In the genomic region with DNA sequence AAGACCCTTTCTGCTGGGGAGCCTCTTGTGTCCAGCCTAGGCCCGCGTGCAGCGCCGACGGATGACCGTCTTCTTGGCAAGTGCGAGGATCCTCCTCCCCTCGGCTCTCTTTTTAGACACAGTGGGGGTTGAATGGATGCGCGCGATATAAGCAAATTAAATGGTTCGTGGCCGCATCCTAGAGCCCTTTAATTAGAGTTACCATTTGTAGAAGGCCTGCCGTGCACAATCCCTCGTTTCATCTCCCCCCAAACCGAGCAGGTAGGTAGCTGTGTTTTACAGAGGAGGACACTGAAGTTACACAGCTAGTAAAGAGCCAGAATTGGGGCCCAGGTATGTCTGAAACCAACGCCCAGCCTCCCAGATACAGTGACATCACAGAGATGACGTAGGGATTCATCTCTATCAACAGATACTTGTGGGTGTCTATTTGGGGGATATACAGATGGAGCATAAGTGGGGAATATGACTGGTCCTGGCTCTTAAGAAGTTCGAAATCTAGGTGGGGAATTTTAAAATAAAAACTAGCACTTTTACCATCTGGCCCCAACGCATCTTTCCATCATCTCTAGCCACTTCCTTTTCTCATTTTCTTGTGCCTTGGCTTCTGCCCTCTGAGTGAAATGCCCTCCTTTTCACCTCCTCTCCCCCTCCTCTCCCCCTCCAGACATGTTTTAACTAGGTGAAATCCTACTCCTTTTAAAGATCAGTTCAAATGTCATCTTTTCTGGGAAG, we compare ENCODE assay signal across 8 cellular contexts. TPM values are rescaled to one million over a fixed set of nuclear protein-coding genes. Genes with fewer than 3 reads are reported as not detected.
DNase-seq lines count a peak whose midpoint lies in the region; ATAC-seq lines count a peak whose summit lies in the region.

No MANE protein-coding gene starts in this region.

- H3K27me3 ChIP-seq in right cardiac atrium (ENCODE audit: control insufficient read depth, insufficient read depth) (no peaks in the 10 kb centered on the region), skeletal muscle tissue (ENCODE audit: control insufficient read depth in 3 of 3, insufficient read depth in 3 of 3, low read length in 3 of 3) (no peaks in the 10 kb centered on the region)

- H3K27me3 Mint-ChIP-seq in activated naive CD4-positive, alpha-beta T cell treated with anti-CD3 and anti-CD28 coated beads, Interleukin-2, amount 50 U/mL, for 24 hours = no peaks in the 10 kb centered on the region

- peaks cover 0 to 8% (median 0%) of the 10 kb centered on the region in 3 donors for H3K36me3 ChIP-seq in skeletal muscle tissue (ENCODE audit: control insufficient read depth in 3 of 3, insufficient read depth in 3 of 3, low read length in 3 of 3)

- H3K27ac ChIP-seq in right cardiac atrium (ENCODE audit: low read length) (peak overlapping the region; percentile 97), skeletal muscle tissue (ENCODE audit: low read depth, low read length) (peak overlapping the region; percentile 97)

- H3K9me3 ChIP-seq in right cardiac atrium (ENCODE audit: control insufficient read depth, low read length) = no peaks in the 10 kb centered on the region
- H3K9me3 ChIP-seq in skeletal muscle tissue (ENCODE audit: control insufficient read depth in 3 of 3, low read length in 3 of 3) = no peaks in the 10 kb centered on the region

- H3K9ac ChIP-seq in skeletal muscle tissue (ENCODE audit: low read depth in 1 of 3, low read length in 3 of 3) = peak overlapping the region; percentile 75 to 96 (median 91)

- peaks cover 3% of the 10 kb centered on the region for H3K36me3 Mint-ChIP-seq in activated naive CD4-positive, alpha-beta T cell treated with anti-CD3 and anti-CD28 coated beads, Interleukin-2, amount 50 U/mL, for 24 hours

- H3K4me3 ChIP-seq in right cardiac atrium (ENCODE audit: low read length) (peak overlapping the region; percentile 78), skeletal muscle tissue (ENCODE audit: low read length in 3 of 3) (peak overlapping the region; percentile 85 to 97 (median 97))

- ATAC-seq in HG02970 (IDR thresholded peaks at IDR 0.05; ENCODE audit: low FRiP score, unreplicated experiment) (peak; percentile 16), right cardiac atrium (peak in 1 of 2 donors; percentile 34)

- intact Hi-C loops in right cardiac atrium (cut with DNase I) = loop anchor here in 1 of 4 donors (10.0 kb wide), 1 partner anchor 295 kb away; no protein-coding TSS in a partner anchor

- H3K9me3 Mint-ChIP-seq in activated naive CD4-positive, alpha-beta T cell treated with anti-CD3 and anti-CD28 coated beads, Interleukin-2, amount 50 U/mL, for 24 hours = no peaks in the 10 kb centered on the region

- DNase-seq in NOMO-1 treated with DMSO at 0.1 percent for 48 hours (lab: John Stamatoyannopoulos, UW; ENCODE audit: unreplicated experiment) = peak; percentile 35
- no peak for DNase-seq in NOMO-1 treated with dmso at 0.1 percent for 144 hours (lab: John Stamatoyannopoulos, UW; ENCODE audit: unreplicated experiment)
- peak; percentile 65 for DNase-seq in NCI-H748 treated with DMSO at 0.1 percent for 48 hours (lab: John Stamatoyannopoulos, UW)
- DNase-seq in right cardiac atrium = no peak
- DNase-seq in islet precursor cell = no peak

- H3K4me1 Mint-ChIP-seq in activated naive CD4-positive, alpha-beta T cell treated with anti-CD3 and anti-CD28 coated beads, Interleukin-2, amount 50 U/mL, for 24 hours = peaks cover 21% of the 10 kb centered on the region

- H3K4me3 Mint-ChIP-seq in activated naive CD4-positive, alpha-beta T cell treated with anti-CD3 and anti-CD28 coated beads, Interleukin-2, amount 50 U/mL, for 24 hours = peak overlapping the region; percentile 86

- H3K4me1 ChIP-seq in right cardiac atrium (ENCODE audit: control insufficient read depth, insufficient read depth, low read length) (no peaks in the 10 kb centered on the region), skeletal muscle tissue (ENCODE audit: control insufficient read depth in 3 of 3, insufficient read depth in 3 of 3, low read length in 3 of 3) (peaks cover 7 to 10% (median 8%) of the 10 kb centered on the region in 3 donors)

- peak overlapping the region; percentile 95 for H3K27ac Mint-ChIP-seq in activated naive CD4-positive, alpha-beta T cell treated with anti-CD3 and anti-CD28 coated beads, Interleukin-2, amount 50 U/mL, for 24 hours

- WGBS in right cardiac atrium = 7% methylated on average over 20 of the region's 20 CpGs

RNA-seq across cellular contexts. Expression of a gene that starts 0.9 kb away (rescaled TPM):
- total RNA-seq in right cardiac atrium = 1 to 10 TPM; 8.2 to 9.8 (median 8.8) TPM
- 4.3 TPM for polyA plus RNA-seq in right cardiac atrium
- total RNA-seq in skeletal muscle tissue = 11.5 TPM

RNA-seq across cellular contexts. Expression of a gene that starts 24.6 kb away (rescaled TPM):
- 1 to 10 TPM in 2 of 4 donors, under 1 TPM in 2; 0.62 to 1.1 (median 1.0) TPM for total RNA-seq in right cardiac atrium
- 0.75 TPM for polyA plus RNA-seq in right cardiac atrium
- total RNA-seq in skeletal muscle tissue = 9.9 TPM

Comparison
In these comparisons a context has a peak if more than half of its experiments do, and no peak if none do; other contexts are left out.
1. DNase-seq: peak in NOMO-1 treated with DMSO at 0.1 percent for 48 hours (single experiment) and NCI-H748 treated with DMSO at 0.1 percent for 48 hours (single experiment); none in NOMO-1 treated with dmso at 0.1 percent for 144 hours (single experiment), right cardiac atrium (0 of 3) and islet precursor cell (single experiment).